In the genomic region with DNA sequence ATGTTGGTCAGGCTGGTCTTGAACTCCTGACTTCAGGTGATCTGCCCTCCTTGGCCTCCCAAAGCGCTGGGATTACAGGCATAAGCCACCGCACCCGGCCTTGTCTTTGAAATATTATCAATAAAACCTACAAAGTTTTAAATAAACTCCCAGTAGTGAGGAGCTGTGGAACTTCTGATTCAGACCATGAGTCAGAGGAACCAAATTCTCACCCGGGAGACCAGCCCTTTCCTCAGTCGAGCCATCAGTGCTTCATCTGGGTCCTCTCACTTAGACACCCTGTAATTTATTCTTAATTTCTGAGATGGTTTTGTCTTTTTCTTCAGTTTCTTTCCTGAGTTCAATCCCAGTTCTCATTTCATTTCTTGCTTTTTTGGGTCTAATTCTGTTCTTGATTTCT, we compare ENCODE assay signal across 24 cellular contexts.
DNase-seq lines count a peak whose midpoint lies in the region; ATAC-seq and TF ChIP-seq lines count a peak whose summit lies in the region.
"Had no signal": no experiment of that assay in that cellular context is flagged by ENCODE, and none has a peak within 500 bp of the region (broad histone marks: within the 10 kb centered on the region; RNA-seq: fewer than 3 reads in every experiment).

No MANE protein-coding gene starts in this region.

- peaks cover 11% of the 10 kb centered on the region for H3K4me1 Mint-ChIP-seq in HFFc6 (ENCODE audit: low read depth)
- H3K4me1 Mint-ChIP-seq: CD8-positive, alpha-beta memory T cell; GM23338 had no signal

- ATAC-seq in HG03095 (IDR thresholded peaks at IDR 0.05; ENCODE audit: unreplicated experiment) (no peak), HG03280 (IDR thresholded peaks at IDR 0.05; ENCODE audit: unreplicated experiment) (no peak), GM21515 (IDR thresholded peaks at IDR 0.05; ENCODE audit: unreplicated experiment) (no peak)
- ATAC-seq: esophagus mucosa; GM23338; stimulated activated effector memory CD8-positive, alpha-beta T cell treated with anti-CD3 and anti-CD28 coated beads, Interleukin-12 subunit alpha, Interleukin-12 subunit beta, amount 100 ng/mL, for 72 hours had no signal

- peaks cover 39% of the 10 kb centered on the region for H3K36me3 Mint-ChIP-seq in HFFc6 (ENCODE audit: low read depth)

- no peaks in the 10 kb centered on the region for H3K9me3 Mint-ChIP-seq in HFFc6
- H3K9me3 Mint-ChIP-seq: activated T-helper 2 cell treated with anti-CD3 and anti-CD28 coated beads, Interferon-gamma antibody, Interleukin-2, Interleukin-4, amounts not matched to agents 10 μg/mL and 5 μg/mL and 100 μg/mL, durations not matched to agents 14 hours and 24 hours and 36 hours; central memory CD8-positive, alpha-beta T cell; GM23338; stimulated activated effector memory CD8-positive, alpha-beta T cell treated with anti-CD3 and anti-CD28 coated beads, Interleukin-12 subunit alpha, Interleukin-12 subunit beta, amount 100 ng/mL, for 72 hours had no signal

- H3K27ac Mint-ChIP-seq in HFFc6: peak overlapping the region; percentile 22; the same call in 1 of the 2 replicates
- H3K27ac Mint-ChIP-seq: activated T-helper 2 cell treated with anti-CD3 and anti-CD28 coated beads, Interferon-gamma antibody, Interleukin-2, Interleukin-4, amounts not matched to agents 10 μg/mL and 5 μg/mL and 100 μg/mL, durations not matched to agents 14 hours and 24 hours and 36 hours; GM23338; stimulated activated effector memory CD8-positive, alpha-beta T cell treated with anti-CD3 and anti-CD28 coated beads, Interleukin-12 subunit alpha, Interleukin-12 subunit beta, amount 100 ng/mL, for 72 hours had no signal

- no peaks in the 10 kb centered on the region; the same call in none of the 2 replicates for H3K27me3 Mint-ChIP-seq in HFFc6 (ENCODE audit: insufficient read depth)
- H3K27me3 Mint-ChIP-seq: CD8-positive, alpha-beta memory T cell; central memory CD8-positive, alpha-beta T cell had no signal

- TF ChIP-seq CTCF in HFFc6 (IDR thresholded peaks at IDR 0.05) (no peak), fibroblast of villous mesenchyme (IDR thresholded peaks at IDR 0.05; ENCODE audit: insufficient read depth, low read depth, low read length) (no peak)

- H3K4me3 ChIP-seq in fibroblast of villous mesenchyme (ENCODE audit: low read depth, low read length): no peak overlapping the region
- H3K4me3 ChIP-seq: GM23338, hepatocyte, lung, PC-9, SJSA1, tibial artery had no signal

- peak; percentile 82 for DNase-seq in AG08396 (ENCODE audit: low spot score)
- DNase-seq in HFFc6: peak; percentile 21
- peak; percentile 1 for DNase-seq in amniotic stem cell (lab: John Stamatoyannopoulos, UW)
- peak; percentile 6 for DNase-seq in fibroblast of villous mesenchyme (ENCODE audit: low read depth)
- no peak for DNase-seq in SW480 (ENCODE audit: low spot score)
- DNase-seq: activated CD4-positive, alpha-beta T cell treated with anti-CD3 and anti-CD28 coated beads for 1 hour; CD8-positive, alpha-beta memory T cell; DMS79 treated with DMSO at 0.1 percent for 48 hours; occipital lobe; PC-9; right cardiac atrium; stimulated activated CD4-positive, alpha-beta T cell treated with anti-CD3 and anti-CD28 coated beads, Interleukin-15, amount 100 ng/mL, for 24 hours; tibial artery had no signal

- no peak overlapping the region for H3K4me3 Mint-ChIP-seq in HFFc6
- H3K4me3 Mint-ChIP-seq: CD8-positive, alpha-beta memory T cell; central memory CD8-positive, alpha-beta T cell; GM23338; stimulated activated effector memory CD8-positive, alpha-beta T cell treated with anti-CD3 and anti-CD28 coated beads, Interleukin-12 subunit alpha, Interleukin-12 subunit beta, amount 100 ng/mL, for 72 hours had no signal
